ENCODE assay signal across 8 cellular contexts in genomic region chr4:83219344-83219990, GRCh38.
DNase-seq lines count a peak whose midpoint lies in the region; ATAC-seq and TF ChIP-seq lines count a peak whose summit lies in the region.

No MANE protein-coding gene starts in this region.

- no peak overlapping the region for H2AK5ac ChIP-seq in H9 (ENCODE audit: insufficient read length, low read length)

- no peaks in the 10 kb centered on the region for H3K27me3 Mint-ChIP-seq in activated CD8-positive, alpha-beta T cell treated with anti-CD3 and anti-CD28 coated beads for 36 hours
- peaks cover 4% of the 10 kb centered on the region for H3K27me3 Mint-ChIP-seq in H9 (ENCODE audit: low read depth)

- peak overlapping the region; percentile 90 for H3K4me2 ChIP-seq in KMS-11
- H3K4me2 ChIP-seq in H9 (ENCODE audit: insufficient read depth, insufficient read length, low read length), result no peak overlapping the region

- ATAC-seq in activated CD8-positive, alpha-beta T cell treated with anti-CD3 and anti-CD28 coated beads for 36 hours, result peak; percentile 46
- ATAC-seq in HG02571 (IDR thresholded peaks at IDR 0.05; ENCODE audit: unreplicated experiment), result no peak

- H3K4me1 ChIP-seq in KMS-11 (ENCODE audit: low read depth, poor library complexity, severe bottlenecking) (peaks cover 88% of the 10 kb centered on the region), H9 (ENCODE audit: insufficient read depth, low read length) (no peaks in the 10 kb centered on the region)

- intact Hi-C loops in activated CD8-positive, alpha-beta T cell treated with anti-CD3 and anti-CD28 coated beads for 36 hours (cut with micrococcal nuclease), result no loop called here

- POLR2A ChIA-PET in activated CD8-positive, alpha-beta T cell treated with anti-CD3 and anti-CD28 coated beads for 36 hours (lab: Charles Lee), result interaction anchor here (1.0 to 2.7 kb wide), 9 partner anchors 12 to 110 kb away, joined by 3 to 27 read pairs (median 4); no protein-coding TSS in a partner anchor

- H3K4me3 Mint-ChIP-seq in activated CD8-positive, alpha-beta T cell treated with anti-CD3 and anti-CD28 coated beads for 36 hours, result peak overlapping the region; percentile 67
- no peak overlapping the region for H3K4me3 Mint-ChIP-seq in H9

- H3K36me3 ChIP-seq in KMS-11 (ENCODE audit: insufficient read depth) (no peaks in the 10 kb centered on the region), MG63 (no peaks in the 10 kb centered on the region)

- no peaks in the 10 kb centered on the region for H3K27me3 ChIP-seq in KMS-11 (ENCODE audit: insufficient read depth, low read depth)
- H3K27me3 ChIP-seq in MG63, result no peaks in the 10 kb centered on the region
- H3K27me3 ChIP-seq in H9 (ENCODE audit: insufficient read depth, low read length), result no peaks in the 10 kb centered on the region

- H2BK15ac ChIP-seq in H9 (ENCODE audit: low read depth, low read length), result no peak overlapping the region

- no peak overlapping the region for H3K4ac ChIP-seq in H9 (ENCODE audit: low read depth, low read length)

- no peak overlapping the region for H2BK20ac ChIP-seq in H9 (ENCODE audit: low read depth, low read length, poor library complexity, severe bottlenecking)

- peaks cover 3% of the 10 kb centered on the region for H3K36me3 Mint-ChIP-seq in activated CD8-positive, alpha-beta T cell treated with anti-CD3 and anti-CD28 coated beads for 36 hours (ENCODE audit: low read depth)
- no peaks in the 10 kb centered on the region; a peak in 1 of 7 replicates for H3K36me3 Mint-ChIP-seq in H9 (ENCODE audit: insufficient read depth in 1 of 3, low read depth in 3 of 3)

- H3K9ac ChIP-seq in KMS-11 (peak overlapping the region; percentile 27; the same call in 1 of the 2 replicates), H9 (ENCODE audit: extremely low read depth, insufficient read length, low read length) (no peak overlapping the region)

- H3T11ph ChIP-seq in H9 (ENCODE audit: low read length), result no peak overlapping the region

- no peaks in the 10 kb centered on the region for H3K79me2 ChIP-seq in KMS-11 (ENCODE audit: insufficient read depth, low read depth)
- no peaks in the 10 kb centered on the region for H3K79me2 ChIP-seq in H9 (ENCODE audit: insufficient read depth, low read length)

- no peak overlapping the region for H3K18ac ChIP-seq in H9 (ENCODE audit: insufficient read length, low read depth, low read length)

- H4K20me1 ChIP-seq in KMS-11 (ENCODE audit: insufficient read depth) (no peaks in the 10 kb centered on the region), H9 (ENCODE audit: control insufficient read depth, insufficient read depth, insufficient read length) (no peaks in the 10 kb centered on the region)

- H3K27ac ChIP-seq in KMS-11, result peak overlapping the region; percentile 62
- no peak overlapping the region for H3K27ac ChIP-seq in H9 (ENCODE audit: insufficient read length, low read depth, low read length)

- no peak overlapping the region for H2BK5ac ChIP-seq in H9 (ENCODE audit: insufficient read length, low read length)

- no peak overlapping the region for H3K14ac ChIP-seq in H9 (ENCODE audit: insufficient read depth, low read length)

- peak overlapping the region; percentile 91 for H3K27ac Mint-ChIP-seq in activated CD8-positive, alpha-beta T cell treated with anti-CD3 and anti-CD28 coated beads for 36 hours
- no peak overlapping the region for H3K27ac Mint-ChIP-seq in H9

- TF ChIP-seq CTCF in KMS-11 (conservative IDR thresholded peaks at IDR 0.05; ENCODE audit: low read depth, low read length), result no peak
- no peak for TF ChIP-seq CTCF in activated CD8-positive, alpha-beta T cell treated with anti-CD3 and anti-CD28 coated beads for 36 hours (IDR thresholded peaks at IDR 0.05)
- no peak for TF ChIP-seq CTCF in H9 (conservative IDR thresholded peaks at IDR 0.05)

- no peak overlapping the region for H2BK120ac ChIP-seq in H9 (ENCODE audit: low read depth, low read length, poor library complexity, severe bottlenecking)

- H3K4me1 Mint-ChIP-seq in activated CD8-positive, alpha-beta T cell treated with anti-CD3 and anti-CD28 coated beads for 36 hours (ENCODE audit: low read depth), result peaks cover 75% of the 10 kb centered on the region
- peaks cover 3 to 10% of the 10 kb centered on the region in 2 experiments; a peak in 3 of 4 replicates for H3K4me1 Mint-ChIP-seq in H9

- H3K56ac ChIP-seq in H9 (ENCODE audit: insufficient read length, low read depth, low read length), result no peak overlapping the region

- no CpG with 5 or more reads among the region's 11 CpGs for WGBS in H9 (ENCODE audit: extremely low coverage, insufficient read length, low lambda C conversion rate)

- H3K23me2 ChIP-seq in H9 (ENCODE audit: insufficient read length, low read depth, low read length, poor library complexity, severe bottlenecking), result no peaks in the 10 kb centered on the region

- no peaks in the 10 kb centered on the region for H3K79me1 ChIP-seq in H9 (ENCODE audit: insufficient read depth, low read depth, low read length, poor library complexity, severe bottlenecking)

- H2AFZ ChIP-seq in KMS-11 (ENCODE audit: low read depth), result peak overlapping the region; percentile 60
- no peak overlapping the region for H2AFZ ChIP-seq in H9 (ENCODE audit: low read length)

- no peak overlapping the region for H3K23ac ChIP-seq in H9 (ENCODE audit: insufficient read length, low read depth, low read length)

- no peak overlapping the region for H4K91ac ChIP-seq in H9 (ENCODE audit: insufficient read length, low read depth, low read length)

- no peak overlapping the region for H4K5ac ChIP-seq in H9 (ENCODE audit: insufficient read length, low read depth, low read length)

- no peaks in the 10 kb centered on the region for H3K9me3 Mint-ChIP-seq in activated CD8-positive, alpha-beta T cell treated with anti-CD3 and anti-CD28 coated beads for 36 hours
- peaks cover 4 to 5% of the 10 kb centered on the region in 2 experiments; a peak in 1 of 5 replicates for H3K9me3 Mint-ChIP-seq in H9

- H2BK12ac ChIP-seq in H9 (ENCODE audit: insufficient read length, low read depth, low read length), result no peak overlapping the region

- H3K4me3 ChIP-seq in KMS-11 (IDR thresholded peaks at IDR 0.05; ENCODE audit: insufficient read depth, low read depth, low read length) (peak overlapping the region; percentile 82), MG63 (no peak overlapping the region)

- CTCF ChIA-PET in activated CD8-positive, alpha-beta T cell treated with anti-CD3 and anti-CD28 coated beads for 36 hours (lab: Charles Lee), result interaction anchor here (0.9 to 2.7 kb wide), 5 partner anchors 11 to 74 kb away, joined by 3 to 16 read pairs (median 5); no protein-coding TSS in a partner anchor

- H3K9me3 ChIP-seq in MG63 (no peaks in the 10 kb centered on the region), H9 (ENCODE audit: control insufficient read depth, low read depth, low read length) (no peaks in the 10 kb centered on the region)

- no peak overlapping the region for H4K8ac ChIP-seq in H9 (replicated peaks; ENCODE audit: insufficient read length, low read depth, low read length)

- DNase-seq in COLO668 (lab: John Stamatoyannopoulos, UW; ENCODE audit: unreplicated experiment), result peak; percentile 30
- DNase-seq in activated CD8-positive, alpha-beta T cell treated with anti-CD3 and anti-CD28 coated beads for 36 hours, result peak; percentile 83
- DNase-seq in fibroblast of peridontal ligament (ENCODE audit: extremely low read depth), result peak; percentile 29
- peak; percentile 59 to 71 for DNase-seq in stimulated activated CD4-positive, alpha-beta T cell treated with anti-CD3 and anti-CD28 coated beads, Interleukin-4, amount 100 ng/mL, for 4 hours
- DNase-seq in MG63, result no peak
- DNase-seq in H9, result no peak

Comparison
In these comparisons a context has a peak if more than half of its experiments do, and no peak if none do; other contexts are left out.
1. DNase-seq: peak in COLO668 (single experiment), activated CD8-positive, alpha-beta T cell treated with anti-CD3 and anti-CD28 coated beads for 36 hours (single experiment), fibroblast of peridontal ligament (single experiment) and stimulated activated CD4-positive, alpha-beta T cell treated with anti-CD3 and anti-CD28 coated beads, Interleukin-4, amount 100 ng/mL, for 4 hours (2 of 2); none in MG63 (single experiment) and H9 (single experiment).